ENCODE assay signal across 10 cellular contexts in the genomic region with DNA sequence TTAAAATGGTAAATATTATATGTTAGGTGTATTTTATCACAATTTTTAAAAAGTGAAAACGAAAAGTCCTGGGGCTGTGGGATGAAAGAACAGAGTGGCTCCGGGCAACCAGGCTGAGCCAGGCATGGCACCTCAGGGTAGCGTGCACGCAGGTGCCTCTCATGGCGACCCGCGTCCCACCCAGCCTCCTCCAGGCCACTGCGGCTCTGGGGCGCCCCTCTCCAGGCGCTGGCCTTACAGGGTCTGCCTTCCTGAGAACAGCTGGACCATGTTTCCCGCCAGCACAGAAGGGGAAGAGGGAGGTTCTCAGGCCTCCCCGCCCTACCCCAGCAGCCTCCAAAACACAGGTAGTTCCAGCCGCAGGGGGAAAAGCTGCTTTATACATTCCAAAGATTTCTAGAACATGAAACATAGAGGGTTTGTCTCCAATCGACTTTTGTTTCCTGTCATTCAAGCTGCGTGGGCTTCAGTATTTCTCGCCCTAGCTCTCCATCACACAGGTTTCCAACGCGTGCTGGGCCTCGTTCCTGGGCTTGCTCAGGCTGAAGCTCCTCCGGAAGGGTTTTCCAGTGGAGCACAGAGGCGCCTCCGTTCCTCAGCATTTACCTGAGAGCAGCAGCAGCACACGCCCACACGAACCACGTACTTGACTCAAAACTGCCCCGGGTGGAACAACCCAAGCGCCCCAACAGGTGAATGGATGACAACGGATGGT. TPM values are rescaled to one million over a fixed set of nuclear protein-coding genes. Genes with fewer than 3 reads are reported as not detected.
DNase-seq lines count a peak whose midpoint lies in the region; ATAC-seq and TF ChIP-seq lines count a peak whose summit lies in the region.
"Had no signal": no experiment of that assay in that cellular context is flagged by ENCODE, and none has a peak within 500 bp of the region (broad histone marks: within the 10 kb centered on the region; RNA-seq: fewer than 3 reads in every experiment).

No MANE protein-coding gene starts in this region.

- peak; percentile 28 for DNase-seq in stimulated activated naive CD4-positive, alpha-beta T cell treated with Interleukin-2 at 50 U/mL for 16 hours (lab: John Stamatoyannopoulos, UW)
- no peak for DNase-seq in stimulated activated naive CD4-positive, alpha-beta T cell (lab: John Stamatoyannopoulos, UW)
- peak; percentile 37 for DNase-seq in activated naive CD8-positive, alpha-beta T cell treated with anti-CD3 and anti-CD28 coated beads, Interleukin-2, amount 50 U/mL, for 24 hours
- DNase-seq in naive thymus-derived CD4-positive, alpha-beta T cell, result no peak
- DNase-seq in vagina (ENCODE audit: extremely low spot score in 2 of 2), result no peak
- no peak for DNase-seq in NCI-H128 (lab: John Stamatoyannopoulos, UW; ENCODE audit: unreplicated experiment)
- DNase-seq in medulla oblongata (ENCODE audit: extremely low spot score), result no peak
- DNase-seq: foreskin melanocyte had no signal

- H3K27me3 Mint-ChIP-seq in activated naive CD8-positive, alpha-beta T cell treated with anti-CD3 and anti-CD28 coated beads, Interleukin-2, amount 50 U/mL, for 24 hours, result no peaks in the 10 kb centered on the region
- H3K27me3 Mint-ChIP-seq in naive thymus-derived CD4-positive, alpha-beta T cell, result no peaks in the 10 kb centered on the region

- H3K4me3 Mint-ChIP-seq in activated naive CD8-positive, alpha-beta T cell treated with anti-CD3 and anti-CD28 coated beads, Interleukin-2, amount 50 U/mL, for 24 hours, result peak overlapping the region; percentile 54
- H3K4me3 Mint-ChIP-seq in naive thymus-derived CD4-positive, alpha-beta T cell, result peak overlapping the region; percentile 75 to 86 (median 81)

- TF ChIP-seq CTCF in vagina (IDR thresholded peaks at IDR 0.05), result no peak

- no peak for TF ChIP-seq POLR2A in vagina (IDR thresholded peaks at IDR 0.05)

- peaks cover 4 to 35% (median 6%) of the 10 kb centered on the region in 3 experiments for H3K36me3 ChIP-seq in naive thymus-derived CD4-positive, alpha-beta T cell (ENCODE audit: control insufficient read depth in 2 of 3, insufficient read depth in 3 of 3, low read length in 3 of 3)
- H3K36me3 ChIP-seq in vagina, result peaks cover 0 to 6% of the 10 kb centered on the region in 2 donors

- peak overlapping the region; percentile 67 for H3K27ac ChIP-seq in naive thymus-derived CD4-positive, alpha-beta T cell (ENCODE audit: low read depth, low read length)
- H3K27ac ChIP-seq in vagina, result peak overlapping the region; percentile 91

- peaks cover 8% of the 10 kb centered on the region for H3K9me3 Mint-ChIP-seq in activated naive CD8-positive, alpha-beta T cell treated with anti-CD3 and anti-CD28 coated beads, Interleukin-2, amount 50 U/mL, for 24 hours
- peaks cover 0 to 5% (median 0%) of the 10 kb centered on the region in 11 donors for H3K9me3 Mint-ChIP-seq in naive thymus-derived CD4-positive, alpha-beta T cell

- POLR2A ChIA-PET in naive thymus-derived CD4-positive, alpha-beta T cell (lab: Charles Lee), result interaction anchor here (0.7 to 29.3 kb wide), 6 partner anchors 16 to 887 kb away, joined by 3 to 1324 read pairs (median 12); a partner anchor contains a TSS

- no peak for ATAC-seq in activated naive CD8-positive, alpha-beta T cell treated with anti-CD3 and anti-CD28 coated beads, Interleukin-2, amount 50 U/mL, for 24 hours
- ATAC-seq in naive thymus-derived CD4-positive, alpha-beta T cell, result no peak
- no peak for ATAC-seq in HG03378 (IDR thresholded peaks at IDR 0.05; ENCODE audit: unreplicated experiment)
- ATAC-seq: K562 had no signal

- CTCF ChIA-PET in naive thymus-derived CD4-positive, alpha-beta T cell (lab: Charles Lee), result interaction anchor here (0.7 to 29.8 kb wide), 4 partner anchors 9 to 42 kb away, joined by 4 to 945 read pairs (median 158); a partner anchor contains a TSS

- no peaks in the 10 kb centered on the region for H3K27me3 ChIP-seq in naive thymus-derived CD4-positive, alpha-beta T cell (ENCODE audit: control insufficient read depth in 2 of 2, insufficient read depth in 2 of 2, low read length in 2 of 2)
- no peaks in the 10 kb centered on the region for H3K27me3 ChIP-seq in vagina

- H3K4me3 ChIP-seq in naive thymus-derived CD4-positive, alpha-beta T cell (ENCODE audit: low read length), result peak overlapping the region; percentile 64
- no peak overlapping the region for H3K4me3 ChIP-seq in vagina
- H3K4me3 ChIP-seq: K562 had no signal

- intact Hi-C loops in naive thymus-derived CD4-positive, alpha-beta T cell (cut with micrococcal nuclease), result no loop called here
- intact Hi-C loops in vagina (cut with DNase I), result no loop called here

- peaks cover 94% of the 10 kb centered on the region for H3K4me1 Mint-ChIP-seq in activated naive CD8-positive, alpha-beta T cell treated with anti-CD3 and anti-CD28 coated beads, Interleukin-2, amount 50 U/mL, for 24 hours
- H3K4me1 Mint-ChIP-seq in naive thymus-derived CD4-positive, alpha-beta T cell, result peaks cover 69 to 95% (median 80%) of the 10 kb centered on the region in 7 donors

- H3K4me1 ChIP-seq in naive thymus-derived CD4-positive, alpha-beta T cell (ENCODE audit: control insufficient read depth in 2 of 2, insufficient read depth in 2 of 2, low read length in 2 of 2), result peaks cover 87 to 99% of the 10 kb centered on the region in 2 donors
- H3K4me1 ChIP-seq in vagina, result peaks cover 98% of the 10 kb centered on the region

- H3K27ac Mint-ChIP-seq in activated naive CD8-positive, alpha-beta T cell treated with anti-CD3 and anti-CD28 coated beads, Interleukin-2, amount 50 U/mL, for 24 hours, result peak overlapping the region; percentile 86
- peak overlapping the region; percentile 73 to 97 (median 93) for H3K27ac Mint-ChIP-seq in naive thymus-derived CD4-positive, alpha-beta T cell

- H3K9me3 ChIP-seq in naive thymus-derived CD4-positive, alpha-beta T cell (ENCODE audit: control insufficient read depth in 2 of 3, low read length in 3 of 3), result no peaks in the 10 kb centered on the region
- no peaks in the 10 kb centered on the region for H3K9me3 ChIP-seq in vagina

- H3K36me3 Mint-ChIP-seq in activated naive CD8-positive, alpha-beta T cell treated with anti-CD3 and anti-CD28 coated beads, Interleukin-2, amount 50 U/mL, for 24 hours (ENCODE audit: low read depth), result peaks cover 40% of the 10 kb centered on the region
- H3K36me3 Mint-ChIP-seq in naive thymus-derived CD4-positive, alpha-beta T cell, result peaks cover 9 to 36% (median 23%) of the 10 kb centered on the region in 5 donors

RNA-seq across cellular contexts. Expression of a gene that starts 10.5 kb away (rescaled TPM):
- 100 to 1,000 TPM; 124 to 263 (median 208) TPM for total RNA-seq in naive thymus-derived CD4-positive, alpha-beta T cell
- polyA plus RNA-seq in naive thymus-derived CD4-positive, alpha-beta T cell, result 100 to 1,000 TPM; 102 to 141 TPM
- 61.6 TPM for total RNA-seq in vagina

RNA-seq across cellular contexts. Expression of a gene that starts 23.5 kb away (rescaled TPM):
- 1 to 10 TPM in 4 of 5 experiments, under 1 TPM in 1; 0.22 to 9.2 (median 8.1) TPM for total RNA-seq in naive thymus-derived CD4-positive, alpha-beta T cell
- under 1 TPM; 0.27 to 0.47 TPM for polyA plus RNA-seq in naive thymus-derived CD4-positive, alpha-beta T cell
- 13.0 TPM for total RNA-seq in vagina

RNA-seq across cellular contexts. Expression of a gene that starts 49.1 kb away (rescaled TPM):
- 100 to 1,000 TPM in 1 of 5 experiments, 10 to 100 TPM in 4; 30.6 to 105 (median 36.2) TPM for total RNA-seq in naive thymus-derived CD4-positive, alpha-beta T cell
- polyA plus RNA-seq in naive thymus-derived CD4-positive, alpha-beta T cell, result 1 to 10 TPM; 3.4 to 5.2 TPM
- total RNA-seq in vagina, result 27.0 TPM

RNA-seq across cellular contexts. Expression of a gene that starts 56.6 kb away (rescaled TPM):
- total RNA-seq in naive thymus-derived CD4-positive, alpha-beta T cell, result 10 to 100 TPM; 11.9 to 19.1 (median 18.8) TPM
- 1 to 10 TPM; 4.5 to 7.5 TPM for polyA plus RNA-seq in naive thymus-derived CD4-positive, alpha-beta T cell
- total RNA-seq in vagina, result 16.9 TPM

RNA-seq across cellular contexts. Expression of a gene that starts 57.6 kb away (rescaled TPM):
- 10 to 100 TPM; 25.7 to 46.4 (median 38.0) TPM for total RNA-seq in naive thymus-derived CD4-positive, alpha-beta T cell
- 10 to 100 TPM; 33.8 to 54.9 TPM for polyA plus RNA-seq in naive thymus-derived CD4-positive, alpha-beta T cell
- total RNA-seq in vagina, result 27.0 TPM

Comparison
In these comparisons a context has a peak if more than half of its experiments do, and no peak if none do; other contexts are left out.
1. DNase-seq: peak in stimulated activated naive CD4-positive, alpha-beta T cell treated with Interleukin-2 at 50 U/mL for 16 hours (single experiment) and activated naive CD8-positive, alpha-beta T cell treated with anti-CD3 and anti-CD28 coated beads, Interleukin-2, amount 50 U/mL, for 24 hours (single experiment); none in stimulated activated naive CD4-positive, alpha-beta T cell (0 of 6), naive thymus-derived CD4-positive, alpha-beta T cell (0 of 9), vagina (0 of 2), NCI-H128 (single experiment) and medulla oblongata (single experiment).